In genomic region chr3:192352142-192352541, GRCh38 we compare ENCODE assay signal across 28 cellular contexts.
"Had no signal": no experiment of that assay in that cellular context is flagged by ENCODE, and none has a peak within 500 bp of the region (broad histone marks: within the 10 kb centered on the region; RNA-seq: fewer than 3 reads in every experiment).

No MANE protein-coding gene starts in this region.

- H3K4me1 ChIP-seq: left lung, lower lobe of right lung, parathyroid adenoma, sigmoid colon, spleen, suprapubic skin, tibial artery, upper lobe of right lung had no signal

- H3K4me3 ChIP-seq: left lung, lower lobe of right lung, neural progenitor cell, sigmoid colon, spleen, suprapubic skin, thoracic aorta, tibial artery, upper lobe of right lung had no signal

- H3K27ac ChIP-seq: left lung, lower lobe of right lung, neural progenitor cell, neutrophil, parathyroid adenoma, spleen, suprapubic skin, thoracic aorta, tibial artery, upper lobe of right lung had no signal

- ATAC-seq: left colon; left lung; lower lobe of right lung; natural killer cell; right cardiac atrium; stimulated activated effector memory CD8-positive, alpha-beta T cell treated with anti-CD3 and anti-CD28 coated beads, Interleukin-12 subunit alpha, Interleukin-12 subunit beta, amount 100 ng/mL, for 72 hours; upper lobe of right lung had no signal

- H3K36me3 ChIP-seq: left lung, lower lobe of right lung, neural progenitor cell, neutrophil, sigmoid colon, spleen, suprapubic skin, thoracic aorta, tibial artery, upper lobe of right lung had no signal

- H3K9me3 ChIP-seq: left lung, lower lobe of right lung, neutrophil, sigmoid colon, spleen, suprapubic skin, thoracic aorta, tibial artery, upper lobe of right lung had no signal

- H3K27me3 ChIP-seq: left lung, neural progenitor cell, neutrophil, sigmoid colon, spleen, suprapubic skin, tibial artery, upper lobe of right lung had no signal

- DNase-seq: hippocampal formation; immature natural killer cell; kidney; left colon; left lung; lower lobe of right lung; mammary epithelial cell; mesendoderm; naive B cell; natural killer cell; nephron progenitor cell; occipital lobe; retina; sigmoid colon; small intestine; spleen; stimulated activated CD4-positive, alpha-beta T cell treated with anti-CD3 and anti-CD28 coated beads, Interleukin-4, amount 100 ng/mL, for 24 hours; stimulated activated naive CD4-positive, alpha-beta T cell; tibial artery; trophoblast cell; upper lobe of right lung had no signal
